Comparison of ENCODE assay signal across 3 cellular contexts in genomic region chr19:3194703-3195087, GRCh38.
TF ChIP-seq lines count a peak whose summit lies in the region.

No MANE protein-coding gene starts in this region.

TF ChIP-seq in HepG2, 621 proteins besides CTCF, POLR2A, EP300 and RAD21:
- TF ChIP-seq YY1 (IDR thresholded peaks at IDR 0.05; ENCODE audit: insufficient read depth, insufficient replicate concordance, low read depth, low read length) (no peak), ZNF121 (CRISPR knock-in tag; IDR thresholded peaks at IDR 0.05) (peak; percentile 45; the same call in 1 of the 2 replicates)

TF ChIP-seq in WTC11, 78 proteins besides CTCF, POLR2A, EP300 and RAD21:
- peak; percentile 78; the same call in 1 of the 2 replicates for TF ChIP-seq ZNF121 (CRISPR knock-in tag; IDR thresholded peaks at IDR 0.05)
- TF ChIP-seq ZNF416 (CRISPR knock-in tag; IDR thresholded peaks at IDR 0.05), result no peak

TF ChIP-seq in K562, 482 proteins besides CTCF, POLR2A, EP300 and RAD21:
- TF ChIP-seq HNRNPH1 (optimal IDR thresholded peaks at IDR 0.05; ENCODE audit: low read depth, low read length) (no peak), NFATC3 (IDR thresholded peaks at IDR 0.05) (0 out of 2 replicates have a peak, but pooled peaks have one; percentile 4), ARNT (IDR thresholded peaks at IDR 0.05) (0 out of 4 replicates have a peak, but pooled peaks of 1 of the 2 experiments have one; percentile 14), NCOA6 (IDR thresholded peaks at IDR 0.05) (no peak), HDAC2 (IDR thresholded peaks at IDR 0.05) (0 out of 2 replicates have a peak, but pooled peaks have one; percentile 12), ZNF146 (CRISPR knock-in tag; IDR thresholded peaks at IDR 0.05; ENCODE audit: unreplicated experiment) (peak; percentile 98), CREB3L1 (IDR thresholded peaks at IDR 0.05; ENCODE audit: borderline replicate concordance, low read depth) (no peak), BCOR (IDR thresholded peaks at IDR 0.05) (peak; percentile 69), FOXK2 (conservative IDR thresholded peaks at IDR 0.05 in 1 of 2, IDR thresholded peaks at IDR 0.05 in 1 of 2; ENCODE audit: low read depth in 2 of 2) (0 out of 4 replicates have a peak, but pooled peaks of 1 of the 2 experiments have one; percentile 4), SMARCA5 (IDR thresholded peaks at IDR 0.05) (peak; percentile 54), ZNF717 (CRISPR knock-in tag; IDR thresholded peaks at IDR 0.05) (no peak), PTBP1 (IDR thresholded peaks at IDR 0.05; ENCODE audit: low read depth, low read length) (0 out of 2 replicates have a peak, but pooled peaks have one; percentile 22), ZNF121 (CRISPR knock-in tag; conservative IDR thresholded peaks at IDR 0.05) (peak; percentile 99)
